ENCODE assay signal across 7 cellular contexts in genomic region chr2:101473911-101474751, GRCh38. TPM values are rescaled to one million over a fixed set of nuclear protein-coding genes. Genes with fewer than 3 reads are reported as not detected.
DNase-seq lines count a peak whose midpoint lies in the region; ATAC-seq, FAIRE-seq and TF ChIP-seq lines count a peak whose summit lies in the region.

No MANE protein-coding gene starts in this region.

- no peaks in the 10 kb centered on the region for H3K36me3 Mint-ChIP-seq in T-helper 1 cell treated with Interleukin-12 subunit alpha and Interleukin-12 subunit beta and Interleukin-4 antibody, amounts not matched to agents 30 μg/mL and 1 μg/mL, for 36 hours (ENCODE audit: low read depth)

- H3K27me3 ChIP-seq in HAP-1 (ENCODE audit: low read depth): no peaks in the 10 kb centered on the region
- H3K27me3 ChIP-seq in mammary epithelial cell (ENCODE audit: insufficient read depth, low read length): no peaks in the 10 kb centered on the region
- peaks cover 0 to 46% (median 24%) of the 10 kb centered on the region in 7 donors for H3K27me3 ChIP-seq in spleen (replicated peaks in 1 of 7)

- no peaks in the 10 kb centered on the region for H3K27me3 Mint-ChIP-seq in T-helper 1 cell treated with Interleukin-12 subunit alpha and Interleukin-12 subunit beta and Interleukin-4 antibody, amounts not matched to agents 30 μg/mL and 1 μg/mL, for 36 hours (ENCODE audit: low read depth)

- no peaks in the 10 kb centered on the region for H3K9me3 Mint-ChIP-seq in T-helper 1 cell treated with Interleukin-12 subunit alpha and Interleukin-12 subunit beta and Interleukin-4 antibody, amounts not matched to agents 30 μg/mL and 1 μg/mL, for 36 hours

- 6% methylated on average over 29 of the region's 94 CpGs for WGBS in mammary epithelial cell (ENCODE audit: low coverage, missing lambda C conversion rate)
- WGBS in spleen, 5 donors: 1 to 2% (median 1%) methylated on average over 55 to 94 of the region's 94 CpGs

- H3K36me3 ChIP-seq in HAP-1 (replicated peaks) (no peaks in the 10 kb centered on the region), mammary epithelial cell (ENCODE audit: insufficient read depth, low read length) (no peaks in the 10 kb centered on the region), kidney (ENCODE audit: control insufficient read depth in 1 of 2, insufficient read depth in 2 of 2, low read length in 2 of 2) (no peaks in the 10 kb centered on the region), spleen (no peaks in the 10 kb centered on the region)

- peak overlapping the region; percentile 22 for H3K4me3 ChIP-seq in HAP-1
- peak overlapping the region; percentile 56 to 59 (median 57) for H3K4me3 ChIP-seq in mammary epithelial cell (replicated peaks in 1 of 3; ENCODE audit: insufficient read depth in 1 of 3, low read depth in 2 of 3, low read length in 3 of 3)
- peak overlapping the region; percentile 39 to 50 for H3K4me3 ChIP-seq in kidney (ENCODE audit: low read length in 2 of 2)
- peak overlapping the region; percentile 31 to 79 (median 54) for H3K4me3 ChIP-seq in spleen

- CTCF ChIA-PET in mammary epithelial cell (lab: Charles Lee; ENCODE audit: low non-redundant PET): interaction anchor here (0.9 kb wide), 1 partner anchor 132 kb away, joined by 3 read pairs; no protein-coding TSS in a partner anchor

- H3K79me2 ChIP-seq in mammary epithelial cell (ENCODE audit: insufficient read depth, low read length): no peaks in the 10 kb centered on the region

- DNase-seq in HAP-1 (ENCODE audit: low spot score in 2 of 2): peak; percentile 3 to 62
- DNase-seq in mammary epithelial cell: peak; percentile 24
- peak; percentile 80 for DNase-seq in kidney
- DNase-seq in spleen: peak; percentile 85
- DNase-seq in NK-92 (lab: John Stamatoyannopoulos, UW; ENCODE audit: unreplicated experiment): no peak

- dilution Hi-C loops in mammary epithelial cell (cut with HindIII; ENCODE audit: low sequenced_read_pairs): loop anchor here (5.0 kb wide), 1 partner anchor 57 kb away; no protein-coding TSS in a partner anchor

- peaks cover 37% of the 10 kb centered on the region for H3K4me1 Mint-ChIP-seq in T-helper 1 cell treated with Interleukin-12 subunit alpha and Interleukin-12 subunit beta and Interleukin-4 antibody, amounts not matched to agents 30 μg/mL and 1 μg/mL, for 36 hours (ENCODE audit: low read depth)

- ATAC-seq in GM18519 (IDR thresholded peaks at IDR 0.05; ENCODE audit: low FRiP score, unreplicated experiment): no peak

- peak overlapping the region; percentile 45 for H3K9ac ChIP-seq in mammary epithelial cell (ENCODE audit: insufficient read depth, low read length)
- H3K9ac ChIP-seq in kidney (ENCODE audit: low read length in 2 of 2): peak overlapping the region in 1 of 2 donors; percentile 2

- TF ChIP-seq CTCF in mammary epithelial cell (conservative IDR thresholded peaks at IDR 0.05 in 1 of 2, IDR thresholded peaks at IDR 0.05 in 1 of 2; ENCODE audit: extremely low read depth in 1 of 2, insufficient read depth in 1 of 2, low read depth in 1 of 2, low read length in 2 of 2) (no peak), kidney (IDR thresholded peaks at IDR 0.05; ENCODE audit: borderline replicate concordance, extremely low read depth, insufficient read depth) (no peak), spleen (IDR thresholded peaks at IDR 0.05 in 8 of 11, conservative IDR thresholded peaks at IDR 0.05 in 3 of 11) (peak in 1 of 11 experiments; percentile 13)

- peak overlapping the region; percentile 97 for H2AFZ ChIP-seq in mammary epithelial cell (ENCODE audit: low read depth, low read length)

- peak overlapping the region; percentile 90 for H3K4me2 ChIP-seq in mammary epithelial cell (ENCODE audit: insufficient read depth, low read depth, low read length)

- peaks cover 17% of the 10 kb centered on the region for H3K4me1 ChIP-seq in HAP-1
- H3K4me1 ChIP-seq in mammary epithelial cell (ENCODE audit: insufficient read depth, low read length): peaks cover 14% of the 10 kb centered on the region
- H3K4me1 ChIP-seq in kidney (ENCODE audit: control insufficient read depth in 1 of 2, insufficient read depth in 1 of 2, low read depth in 1 of 2, low read length in 2 of 2): no peaks in the 10 kb centered on the region
- peaks cover 3 to 26% (median 22%) of the 10 kb centered on the region in 6 donors for H3K4me1 ChIP-seq in spleen

- H3K27ac ChIP-seq in mammary epithelial cell (ENCODE audit: insufficient read depth, low read depth, low read length) (peak overlapping the region; percentile 37), kidney (ENCODE audit: low read depth in 2 of 2, low read length in 2 of 2) (peak overlapping the region in 1 of 2 donors; percentile 49), spleen (peak overlapping the region in 4 of 8 donors; percentile 3 to 43 (median 30))

- H3K9me3 ChIP-seq in HAP-1 (no peaks in the 10 kb centered on the region), mammary epithelial cell (replicated peaks; ENCODE audit: insufficient read depth, low read length) (no peaks in the 10 kb centered on the region), kidney (ENCODE audit: control insufficient read depth in 1 of 2, low read length in 2 of 2) (no peaks in the 10 kb centered on the region), spleen (no peaks in the 10 kb centered on the region)

- no peaks in the 10 kb centered on the region for H4K20me1 ChIP-seq in mammary epithelial cell (ENCODE audit: insufficient read depth, low read length)

- BruUV-seq in mammary epithelial cell (replicated peaks; lab: Mats Ljungman, UMichigan): no TSS peak

- no peak for FAIRE-seq in kidney (lab: Jason Lieb, UNC)

- H3K27ac Mint-ChIP-seq in T-helper 1 cell treated with Interleukin-12 subunit alpha and Interleukin-12 subunit beta and Interleukin-4 antibody, amounts not matched to agents 30 μg/mL and 1 μg/mL, for 36 hours: peak overlapping the region; percentile 89

- no peak for TF ChIP-seq POLR2A in spleen (IDR thresholded peaks at IDR 0.05)

- intact Hi-C loops in mammary epithelial cell (cut with micrococcal nuclease) (no loop called here), kidney (cut with DNase I) (no loop called here), spleen (cut with DNase I; ENCODE audit: low total_unique reads) (no loop called here)

- peak overlapping the region; percentile 81 for H3K4me3 Mint-ChIP-seq in T-helper 1 cell treated with Interleukin-12 subunit alpha and Interleukin-12 subunit beta and Interleukin-4 antibody, amounts not matched to agents 30 μg/mL and 1 μg/mL, for 36 hours

- in situ Hi-C loops in HAP-1 (cut with MboI; ENCODE audit: low sequenced_read_pairs): no loop called here
- in situ Hi-C loops in mammary epithelial cell (cut with MboI; ENCODE audit: low sequenced_read_pairs in 2 of 2): no loop called here

RNA-seq across cellular contexts. Expression of gene RFX8, which starts 0.8 kb away (rescaled TPM):
- total RNA-seq in mammary epithelial cell (under 1 TPM in 1 of 2 donors, not detected in 1; 0.82 TPM), kidney (0.28 TPM), spleen (under 1 TPM in 2 of 7 donors, not detected in 5; 0.13 to 0.29 TPM)
- polyA plus RNA-seq in mammary epithelial cell (0.53 TPM), kidney (ENCODE audit: insufficient read depth, low read depth, low replicate concordance) (not detected), spleen (under 1 TPM; 0.12 to 0.16 (median 0.13) TPM)
- not detected for polyA minus RNA-seq in mammary epithelial cell
